8 cellular contexts compared by ENCODE assay signal in the genomic region with DNA sequence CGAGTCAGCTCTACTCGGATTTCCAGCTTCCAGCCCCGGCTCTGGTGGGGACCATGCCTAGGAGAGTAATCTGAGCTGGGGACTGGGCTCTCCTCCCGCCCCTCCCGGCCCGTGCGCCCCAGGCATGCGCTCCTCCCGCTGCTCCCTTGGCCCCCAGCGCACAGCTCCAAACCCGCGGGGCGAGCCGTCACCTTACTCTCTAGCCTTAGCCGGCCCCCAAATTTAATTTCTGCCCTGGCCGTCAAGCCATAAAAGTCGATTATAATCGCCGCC. TPM values are rescaled to one million over a fixed set of nuclear protein-coding genes. Genes with fewer than 3 reads are reported as not detected.
DNase-seq lines count a peak whose midpoint lies in the region; ATAC-seq, FAIRE-seq and TF ChIP-seq lines count a peak whose summit lies in the region.

No MANE protein-coding gene starts in this region.

- no peaks in the 10 kb centered on the region for H3K4me1 ChIP-seq in BE2C

- H3K36me3 ChIP-seq in BE2C = no peaks in the 10 kb centered on the region

- DNase-seq in BE2C (peak; percentile 22), NCI-H510A treated with DMSO at 0.1 percent for 48 hours (lab: John Stamatoyannopoulos, UW) (peak; percentile 37), lung microvascular endothelial cell (ENCODE audit: low read depth in 2 of 2) (peak; percentile 26 to 54), urothelium cell line (ENCODE audit: low spot score) (peak; percentile 62), foreskin melanocyte (no peak), erythroblast (lab: John Stamatoyannopoulos, UW) (no peak)

- intact Hi-C loops in dendritic cell treated with granulocyte-macrophage colony-stimulating factor and Interleukin-4, amounts not matched to agents 40 ng/mL and 50 ng/mL, for 4 days (cut with micrococcal nuclease) = no loop called here

- H3K9me3 Mint-ChIP-seq in dendritic cell treated with granulocyte-macrophage colony-stimulating factor and Interleukin-4, amounts not matched to agents 40 ng/mL and 50 ng/mL, for 4 days = no peaks in the 10 kb centered on the region

- no peaks in the 10 kb centered on the region for H3K36me3 Mint-ChIP-seq in dendritic cell treated with granulocyte-macrophage colony-stimulating factor and Interleukin-4, amounts not matched to agents 40 ng/mL and 50 ng/mL, for 4 days (ENCODE audit: low read depth)

- H3K27me3 Mint-ChIP-seq in dendritic cell treated with granulocyte-macrophage colony-stimulating factor and Interleukin-4, amounts not matched to agents 40 ng/mL and 50 ng/mL, for 4 days = peaks cover 65% of the 10 kb centered on the region

- TF ChIP-seq CTCF in BE2C (IDR thresholded peaks at IDR 0.05; ENCODE audit: low read depth, low read length) = no peak

- no peak for FAIRE-seq in urothelium cell line (lab: Jason Lieb, UNC)

- peaks cover 15% of the 10 kb centered on the region for H3K27me3 ChIP-seq in BE2C

- H3K4me3 Mint-ChIP-seq in dendritic cell treated with granulocyte-macrophage colony-stimulating factor and Interleukin-4, amounts not matched to agents 40 ng/mL and 50 ng/mL, for 4 days = peak overlapping the region; percentile 75

- H3K27ac Mint-ChIP-seq in dendritic cell treated with granulocyte-macrophage colony-stimulating factor and Interleukin-4, amounts not matched to agents 40 ng/mL and 50 ng/mL, for 4 days = no peak overlapping the region

- no peaks in the 10 kb centered on the region for H3K9me3 ChIP-seq in BE2C

- peaks cover 25% of the 10 kb centered on the region for H3K4me1 Mint-ChIP-seq in dendritic cell treated with granulocyte-macrophage colony-stimulating factor and Interleukin-4, amounts not matched to agents 40 ng/mL and 50 ng/mL, for 4 days (ENCODE audit: low read depth)

- peak; percentile 9 for ATAC-seq in GM19463 (IDR thresholded peaks at IDR 0.05; ENCODE audit: unreplicated experiment)

- peak overlapping the region; percentile 50 for H3K4me3 ChIP-seq in BE2C (ENCODE audit: low read depth, low read length)

- TF ChIP-seq POLR2A in erythroblast (IDR thresholded peaks at IDR 0.05; ENCODE audit: low read length) = no peak

RNA-seq across cellular contexts. Expression of gene CAPRIN2, which starts 41.7 kb away (rescaled TPM):
- 8.9 TPM for polyA plus RNA-seq in BE2C (2012; ENCODE audit: insufficient read depth, insufficient read length, low read depth)
- total RNA-seq in lung microvascular endothelial cell = 7.8 and 9.5 TPM in 2 replicates

Comparison
In these comparisons a context has a peak if more than half of its experiments do, and no peak if none do; other contexts are left out.
1. DNase-seq: peak in BE2C (single experiment), NCI-H510A treated with DMSO at 0.1 percent for 48 hours (single experiment), lung microvascular endothelial cell (2 of 2) and urothelium cell line (single experiment); none in foreskin melanocyte (single experiment) and erythroblast (0 of 2).